In the genomic region with DNA sequence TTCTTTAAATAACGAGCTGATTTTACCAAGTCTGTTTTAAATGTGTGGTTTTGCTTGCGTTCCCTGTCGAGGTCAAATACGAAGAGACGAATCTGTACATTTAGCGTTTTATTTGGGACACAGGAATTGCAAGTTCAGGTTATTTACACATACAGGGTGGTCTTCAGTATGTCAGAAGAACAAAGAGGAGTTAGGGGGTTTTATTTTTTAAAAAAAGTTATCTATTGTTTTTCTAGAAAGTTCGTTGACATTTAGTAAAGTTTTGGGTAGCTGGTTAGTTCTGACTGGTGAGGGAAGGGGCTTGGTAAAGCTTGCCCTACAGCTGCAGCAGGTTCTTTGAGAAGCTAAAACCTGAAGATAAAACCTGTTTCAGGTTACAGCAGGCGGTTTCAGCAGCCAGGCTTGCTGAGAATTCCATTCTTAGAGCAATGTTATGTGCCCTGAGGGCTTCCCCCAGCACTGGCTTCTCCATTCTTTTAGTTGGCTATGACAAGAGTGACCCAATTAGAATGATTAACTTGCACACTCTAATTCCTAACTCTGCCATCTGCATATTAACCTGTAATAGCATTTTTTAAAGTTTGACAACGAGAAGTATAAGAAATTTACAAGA, we compare ENCODE assay signal across 8 cellular contexts. TPM values are rescaled to one million over a fixed set of nuclear protein-coding genes. Genes with fewer than 3 reads are reported as not detected.
DNase-seq lines count a peak whose midpoint lies in the region; ATAC-seq and TF ChIP-seq lines count a peak whose summit lies in the region.

No MANE protein-coding gene starts in this region.

- no peak for TF ChIP-seq POLR2A in suprapubic skin (IDR thresholded peaks at IDR 0.05)

- H3K9me3 Mint-ChIP-seq in activated CD4-positive, alpha-beta T cell treated with anti-CD3 and anti-CD28 coated beads, Interleukin-2, amount 10 ng/mL, durations not matched to agents 24 days and 14 days: peaks cover 8% of the 10 kb centered on the region
- no peaks in the 10 kb centered on the region for H3K9me3 Mint-ChIP-seq in immature natural killer cell

- DNase-seq in activated CD4-positive, alpha-beta T cell treated with anti-CD3 and anti-CD28 coated beads, Interleukin-2, amount 10 ng/mL, durations not matched to agents 24 days and 14 days: peak; percentile 59
- DNase-seq in activated CD4-positive, alpha-beta T cell treated with anti-CD3 and anti-CD28 coated beads, Interleukin-2, amount 50 U/mL, for 1 hour: no peak
- peak in 2 of 3 donors; percentile 1 to 5 for DNase-seq in immature natural killer cell
- no peak for DNase-seq in suprapubic skin (ENCODE audit: low spot score in 2 of 2)
- DNase-seq in GM10248 (ENCODE audit: extremely low spot score): no peak
- DNase-seq in iPS-NIHi11 (ENCODE audit: low spot score): no peak

- no peak overlapping the region for H3K27ac Mint-ChIP-seq in activated CD4-positive, alpha-beta T cell treated with anti-CD3 and anti-CD28 coated beads, Interleukin-2, amount 10 ng/mL, durations not matched to agents 24 days and 14 days
- peak overlapping the region in 3 of 6 donors; percentile 23 to 86 (median 47) for H3K27ac Mint-ChIP-seq in immature natural killer cell

- H3K27ac ChIP-seq in VCaP (peak overlapping the region; percentile 97), suprapubic skin (peak overlapping the region; percentile 99)

- H3K36me3 ChIP-seq in suprapubic skin: no peaks in the 10 kb centered on the region

- H3K27me3 ChIP-seq in suprapubic skin: no peaks in the 10 kb centered on the region

- H3K4me3 ChIP-seq in suprapubic skin: peak overlapping the region; percentile 80

- intact Hi-C loops in activated CD4-positive, alpha-beta T cell treated with anti-CD3 and anti-CD28 coated beads, Interleukin-2, amount 10 ng/mL, durations not matched to agents 24 days and 14 days (cut with micrococcal nuclease): loop anchor here (5.0 to 10.0 kb wide), 2 partner anchors 53 to 239 kb away; no protein-coding TSS in a partner anchor

- H3K4me3 Mint-ChIP-seq in activated CD4-positive, alpha-beta T cell treated with anti-CD3 and anti-CD28 coated beads, Interleukin-2, amount 10 ng/mL, durations not matched to agents 24 days and 14 days: peak overlapping the region; percentile 91
- H3K4me3 Mint-ChIP-seq in immature natural killer cell: peak overlapping the region; percentile 52 to 62 (median 59)

- no peak for TF ChIP-seq CTCF in VCaP (conservative IDR thresholded peaks at IDR 0.05)
- no peak for TF ChIP-seq CTCF in suprapubic skin (IDR thresholded peaks at IDR 0.05)
- no peak for TF ChIP-seq CTCF in GM10248 (IDR thresholded peaks at IDR 0.05; ENCODE audit: control extremely low read depth, extremely low read depth, low read depth, missing control alignments)

- peaks cover 47% of the 10 kb centered on the region for H3K4me1 ChIP-seq in suprapubic skin

- no peak for TF ChIP-seq EP300 in suprapubic skin (IDR thresholded peaks at IDR 0.05)

- POLR2A ChIA-PET in GM10248 (lab: Yijun Ruan, JAX): no interaction called here

- CTCF ChIA-PET in GM10248 (lab: Yijun Ruan, JAX): interaction anchor here (1.0 to 1.5 kb wide), 6 partner anchors 10 to 30 kb away, joined by 3 to 5 read pairs (median 4); no protein-coding TSS in a partner anchor

- peaks cover 26% of the 10 kb centered on the region for H3K4me1 Mint-ChIP-seq in activated CD4-positive, alpha-beta T cell treated with anti-CD3 and anti-CD28 coated beads, Interleukin-2, amount 10 ng/mL, durations not matched to agents 24 days and 14 days
- H3K4me1 Mint-ChIP-seq in immature natural killer cell: peaks cover 33 to 34% of the 10 kb centered on the region in 2 donors

- no peaks in the 10 kb centered on the region for H3K9me3 ChIP-seq in suprapubic skin

- WGBS in suprapubic skin: 79% methylated on average over 9 of the region's 9 CpGs

- peaks cover 2% of the 10 kb centered on the region for H3K27me3 Mint-ChIP-seq in activated CD4-positive, alpha-beta T cell treated with anti-CD3 and anti-CD28 coated beads, Interleukin-2, amount 10 ng/mL, durations not matched to agents 24 days and 14 days
- H3K27me3 Mint-ChIP-seq in immature natural killer cell (ENCODE audit: low read depth in 3 of 3): peaks cover 1 to 4% (median 2%) of the 10 kb centered on the region in 3 donors

- H3K36me3 Mint-ChIP-seq in activated CD4-positive, alpha-beta T cell treated with anti-CD3 and anti-CD28 coated beads, Interleukin-2, amount 10 ng/mL, durations not matched to agents 24 days and 14 days (ENCODE audit: low read depth): peaks cover 17% of the 10 kb centered on the region
- no peaks in the 10 kb centered on the region for H3K36me3 Mint-ChIP-seq in immature natural killer cell

- ATAC-seq in GM18502 (IDR thresholded peaks at IDR 0.05; ENCODE audit: poor library complexity, unreplicated experiment): no peak

RNA-seq across cellular contexts. Expression of a gene that starts 0.8 kb away (rescaled TPM):
- 25.9 and 26.2 TPM in 2 replicates for total RNA-seq in activated CD4-positive, alpha-beta T cell treated with anti-CD3 and anti-CD28 coated beads, Interleukin-2, amount 10 ng/mL, durations not matched to agents 24 days and 14 days
- polyA plus RNA-seq in immature natural killer cell: 10 to 100 TPM in 1 of 3 donors, 1 to 10 TPM in 2; 7.9 to 10.6 (median 8.1) TPM
- 10 to 100 TPM; 27.4 to 59.3 (median 37.3) TPM for total RNA-seq in suprapubic skin

Comparison
In these comparisons a context has a peak if more than half of its experiments do, and no peak if none do; other contexts are left out.
1. DNase-seq: peak in activated CD4-positive, alpha-beta T cell treated with anti-CD3 and anti-CD28 coated beads, Interleukin-2, amount 10 ng/mL, durations not matched to agents 24 days and 14 days (single experiment) and immature natural killer cell (2 of 3); none in activated CD4-positive, alpha-beta T cell treated with anti-CD3 and anti-CD28 coated beads, Interleukin-2, amount 50 U/mL, for 1 hour (single experiment), suprapubic skin (0 of 2), GM10248 (single experiment) and iPS-NIHi11 (single experiment).